In genomic region chr10:77987671-77988070, GRCh38 we compare ENCODE assay signal across 16 cellular contexts.
"Had no signal": no experiment of that assay in that cellular context is flagged by ENCODE, and none has a peak within 500 bp of the region (broad histone marks: within the 10 kb centered on the region; RNA-seq: fewer than 3 reads in every experiment).

No MANE protein-coding gene starts in this region.

- H3K27me3 ChIP-seq: adrenal gland, cardiac muscle cell, spleen, thyroid gland had no signal

- DNase-seq: activated CD4-positive, alpha-beta T cell treated with anti-CD3 and anti-CD28 coated beads for 48 hours; activated CD4-positive, CD25-positive, alpha-beta regulatory T cell; activated CD8-positive, alpha-beta T cell treated with anti-CD3 and anti-CD28 coated beads, Interleukin-2, amount 10 ng/mL, durations not matched to agents 7 days and 5 days; activated effector memory CD4-positive, alpha-beta T cell treated with anti-CD3 and anti-CD28 coated beads, Interleukin-2, amount 50 U/mL, for 16 hours; activated naive CD4-positive, alpha-beta T cell treated with anti-CD3 and anti-CD28 coated beads, Interleukin-2, amount 50 U/mL, for 16 hours; activated T-cell treated with anti-CD3 and anti-CD28 coated beads, Interleukin-2, amount 50 U/mL, for 4 hours; nephron progenitor cell; spleen; stimulated activated CD4-positive, alpha-beta T cell treated with anti-CD3 and anti-CD28 coated beads, Interleukin-4, amount 100 ng/mL, for 4 hours; stimulated activated naive CD4-positive, alpha-beta T cell; SW 1271; thyroid gland had no signal

- H3K9me3 ChIP-seq: adrenal gland, spleen, thyroid gland had no signal

- ATAC-seq: activated CD8-positive, alpha-beta T cell treated with anti-CD3 and anti-CD28 coated beads, Interleukin-2, amount 10 ng/mL, durations not matched to agents 7 days and 5 days; activated T-cell treated with anti-CD3 and anti-CD28 coated beads, Interleukin-2, amount 50 U/mL, for 4 hours; sciatic nerve had no signal

- H3K27ac ChIP-seq: adrenal gland, cardiac muscle cell, spleen, thyroid gland had no signal

- H3K4me3 ChIP-seq: adrenal gland, cardiac muscle cell, lung, spleen, thyroid gland had no signal
